In genomic region chr2:64780041-64780440, GRCh38 we compare ENCODE assay signal across 22 cellular contexts.
DNase-seq lines count a peak whose midpoint lies in the region; ATAC-seq and TF ChIP-seq lines count a peak whose summit lies in the region.
"Had no signal": no experiment of that assay in that cellular context is flagged by ENCODE, and none has a peak within 500 bp of the region (broad histone marks: within the 10 kb centered on the region; RNA-seq: fewer than 3 reads in every experiment).

No MANE protein-coding gene starts in this region.

- TF ChIP-seq CTCF in fibroblast of the aortic adventitia (IDR thresholded peaks at IDR 0.05; ENCODE audit: insufficient read depth, low read length): no peak
- TF ChIP-seq CTCF in left lung (IDR thresholded peaks at IDR 0.05): no peak

- DNase-seq in HT1080 (ENCODE audit: low read depth) (peak; percentile 47), amniotic epithelial cell (ENCODE audit: low read depth) (peak; percentile 33), fibroblast of the aortic adventitia (ENCODE audit: low read depth) (peak; percentile 33), NCI-H128 (lab: John Stamatoyannopoulos, UW; ENCODE audit: unreplicated experiment) (no peak), NCI-H1105 (lab: John Stamatoyannopoulos, UW) (no peak), left lung (no peak)
- DNase-seq: activated CD8-positive, alpha-beta memory T cell treated with anti-CD3 and anti-CD28 coated beads, Interleukin-2, amount 50 U/mL, for 48 hours; activated naive CD8-positive, alpha-beta T cell treated with anti-CD3 and anti-CD28 coated beads, Interleukin-2, amount 50 U/mL, for 24 hours; DMS 273 treated with DMSO at 0.1 percent for 48 hours; foreskin melanocyte; GDM1; H9; immature natural killer cell; NCI-H1694 treated with DMSO at 0.1 percent for 48 hours; nephron progenitor cell; right lobe of liver; SHP77; upper lobe of right lung had no signal

- H3K27me3 ChIP-seq in ACC112 (ENCODE audit: insufficient read depth, low read length) (no peaks in the 10 kb centered on the region), left lung (no peaks in the 10 kb centered on the region)
- H3K27me3 ChIP-seq: hepatocyte, right lobe of liver, upper lobe of right lung had no signal

- intact Hi-C loops in left lung (cut with DNase I): no loop called here

- H2AFZ ChIP-seq in ACC112 (ENCODE audit: low read length, unreplicated experiment): no peak overlapping the region
- H2AFZ ChIP-seq: hepatocyte had no signal

- H3K9me3 ChIP-seq in left lung: peaks cover 0 to 8% of the 10 kb centered on the region in 2 donors
- H3K9me3 ChIP-seq: right lobe of liver, upper lobe of right lung had no signal

- peak overlapping the region; percentile 72 for H3K27ac ChIP-seq in ACC112 (ENCODE audit: low read depth, low read length)
- no peak overlapping the region for H3K27ac ChIP-seq in left lung
- H3K27ac ChIP-seq: C4-2B, hepatocyte, right lobe of liver, upper lobe of right lung had no signal

- H3K4me3 ChIP-seq in ACC112 (ENCODE audit: low read depth, low read length): no peak overlapping the region
- no peak overlapping the region for H3K4me3 ChIP-seq in fibroblast of the aortic adventitia (ENCODE audit: low read depth, low read length)
- H3K4me3 ChIP-seq in left lung: no peak overlapping the region
- H3K4me3 ChIP-seq: hepatocyte, right lobe of liver, upper lobe of right lung had no signal

- H3K4me1 ChIP-seq in ACC112 (ENCODE audit: control insufficient read depth, insufficient read depth, low read length, unreplicated experiment): peaks cover 33% of the 10 kb centered on the region
- H3K4me1 ChIP-seq in left lung: peaks cover 0 to 12% of the 10 kb centered on the region in 2 donors
- H3K4me1 ChIP-seq: right lobe of liver, upper lobe of right lung had no signal

- no peaks in the 10 kb centered on the region for H3K79me2 ChIP-seq in ACC112 (ENCODE audit: control insufficient read depth, insufficient read depth, low read length, unreplicated experiment)
- H3K79me2 ChIP-seq: hepatocyte had no signal

- ATAC-seq in GM19395 (IDR thresholded peaks at IDR 0.05; ENCODE audit: unreplicated experiment): no peak
- no peak for ATAC-seq in left lung
- ATAC-seq: activated naive CD8-positive, alpha-beta T cell treated with anti-CD3 and anti-CD28 coated beads, Interleukin-2, amount 50 U/mL, for 24 hours; right lobe of liver had no signal

- H3K36me3 ChIP-seq in ACC112 (ENCODE audit: insufficient read depth, low read length) (no peaks in the 10 kb centered on the region), left lung (no peaks in the 10 kb centered on the region)
- H3K36me3 ChIP-seq: right lobe of liver, upper lobe of right lung had no signal

Comparison
In these comparisons a context has a peak if more than half of its experiments do, and no peak if none do; other contexts are left out.
1. DNase-seq: peak in HT1080 (single experiment), amniotic epithelial cell (single experiment) and fibroblast of the aortic adventitia (single experiment); none in NCI-H128 (single experiment), NCI-H1105 (single experiment) and left lung (0 of 2).